ENCODE assay signal across 20 cellular contexts in the genomic region with DNA sequence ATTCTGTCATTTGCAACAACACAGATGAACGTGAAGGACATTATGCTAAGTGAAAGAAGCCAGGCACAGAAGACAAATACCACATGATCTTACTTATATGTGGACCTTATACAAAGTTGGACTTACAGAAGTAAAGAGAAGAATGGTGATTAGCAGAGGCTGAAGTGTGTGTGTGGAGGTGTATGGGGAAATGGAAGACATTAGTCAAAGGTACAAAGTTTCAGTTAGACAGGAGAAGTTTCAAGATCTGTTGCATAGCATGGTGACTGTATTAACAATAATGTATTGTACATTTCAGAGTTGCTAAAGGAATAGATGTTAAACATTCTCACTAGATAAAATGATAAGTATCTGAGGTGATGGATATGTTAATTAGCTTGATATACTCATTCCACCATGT.
DNase-seq lines count a peak whose midpoint lies in the region; ATAC-seq, FAIRE-seq and TF ChIP-seq lines count a peak whose summit lies in the region.
"Had no signal": no experiment of that assay in that cellular context is flagged by ENCODE, and none has a peak within 500 bp of the region (broad histone marks: within the 10 kb centered on the region; RNA-seq: fewer than 3 reads in every experiment).

No MANE protein-coding gene starts in this region.

- ATAC-seq in activated naive CD8-positive, alpha-beta T cell treated with anti-CD3 and anti-CD28 coated beads, Interleukin-2, amount 50 U/mL, for 24 hours, result peak; percentile 56
- ATAC-seq in stimulated activated effector memory CD8-positive, alpha-beta T cell treated with anti-CD3 and anti-CD28 coated beads, Interleukin-12 subunit alpha, Interleukin-12 subunit beta, amount 100 ng/mL, for 72 hours, result peak; percentile 58
- no peak for ATAC-seq in GM19324 (IDR thresholded peaks at IDR 0.05; ENCODE audit: low FRiP score, unreplicated experiment)

- no peak overlapping the region for H3K4me3 Mint-ChIP-seq in activated CD4-positive, alpha-beta T cell treated with anti-CD3 and anti-CD28 coated beads, Interleukin-2, amount 10 ng/mL, durations not matched to agents 24 days and 14 days
- no peak overlapping the region for H3K4me3 Mint-ChIP-seq in activated naive CD8-positive, alpha-beta T cell treated with anti-CD3 and anti-CD28 coated beads, Interleukin-2, amount 50 U/mL, for 24 hours
- H3K4me3 Mint-ChIP-seq in activated naive CD8-positive, alpha-beta T cell treated with anti-CD3 and anti-CD28 coated beads for 36 hours, result no peak overlapping the region
- H3K4me3 Mint-ChIP-seq in stimulated activated effector memory CD8-positive, alpha-beta T cell treated with anti-CD3 and anti-CD28 coated beads, Interleukin-12 subunit alpha, Interleukin-12 subunit beta, amount 100 ng/mL, for 72 hours, result no peak overlapping the region
- H3K4me3 Mint-ChIP-seq in type B pancreatic cell, result no peak overlapping the region
- H3K4me3 Mint-ChIP-seq: CD4-positive, CD25-positive, alpha-beta regulatory T cell; CD8-positive, alpha-beta memory T cell; H9 had no signal

- TF ChIP-seq CTCF in type B pancreatic cell (conservative IDR thresholded peaks at IDR 0.05), result no peak

- intact Hi-C loops in activated CD4-positive, alpha-beta T cell treated with anti-CD3 and anti-CD28 coated beads, Interleukin-2, amount 10 ng/mL, durations not matched to agents 24 days and 14 days (cut with micrococcal nuclease), result no loop called here

- H3K27ac Mint-ChIP-seq in activated CD4-positive, alpha-beta T cell treated with anti-CD3 and anti-CD28 coated beads, Interleukin-2, amount 10 ng/mL, durations not matched to agents 24 days and 14 days, result no peak overlapping the region
- H3K27ac Mint-ChIP-seq in activated naive CD8-positive, alpha-beta T cell treated with anti-CD3 and anti-CD28 coated beads, Interleukin-2, amount 50 U/mL, for 24 hours, result no peak overlapping the region
- no peak overlapping the region for H3K27ac Mint-ChIP-seq in activated naive CD8-positive, alpha-beta T cell treated with anti-CD3 and anti-CD28 coated beads for 36 hours
- H3K27ac Mint-ChIP-seq in stimulated activated effector memory CD8-positive, alpha-beta T cell treated with anti-CD3 and anti-CD28 coated beads, Interleukin-12 subunit alpha, Interleukin-12 subunit beta, amount 100 ng/mL, for 72 hours, result no peak overlapping the region
- peak overlapping the region; percentile 67 for H3K27ac Mint-ChIP-seq in type B pancreatic cell
- H3K27ac Mint-ChIP-seq: CD4-positive, CD25-positive, alpha-beta regulatory T cell; CD8-positive, alpha-beta memory T cell; H9 had no signal

- DNase-seq in activated CD4-positive, alpha-beta T cell treated with anti-CD3 and anti-CD28 coated beads, Interleukin-2, amount 10 ng/mL, durations not matched to agents 24 days and 14 days, result peak; percentile 37
- no peak for DNase-seq in activated CD4-positive, alpha-beta T cell treated with anti-CD3 and anti-CD28 coated beads for 4 hours
- no peak for DNase-seq in activated naive CD8-positive, alpha-beta T cell treated with anti-CD3 and anti-CD28 coated beads, Interleukin-2, amount 50 U/mL, for 24 hours
- DNase-seq in activated naive CD8-positive, alpha-beta T cell treated with anti-CD3 and anti-CD28 coated beads for 36 hours, result no peak
- DNase-seq in stimulated activated effector memory CD8-positive, alpha-beta T cell treated with anti-CD3 and anti-CD28 coated beads, Interleukin-12 subunit alpha, Interleukin-12 subunit beta, amount 100 ng/mL, for 72 hours (ENCODE audit: low spot score in 2 of 2), result no peak
- DNase-seq in type B pancreatic cell (ENCODE audit: extremely low spot score, unreplicated experiment), result no peak
- no peak for DNase-seq in GM12892 (ENCODE audit: insufficient read length)
- DNase-seq: ACHN; BE2C; C1 segment of cervical spinal cord; Caco-2; CD4-positive, CD25-positive, alpha-beta regulatory T cell; CD8-positive, alpha-beta memory T cell; H9; IMR-90 had no signal

- no peak for FAIRE-seq in GM12892 (lab: Jason Lieb, UNC)
- FAIRE-seq: D721Med, G401.6, H1, HTR-8/SVneo had no signal

- peaks cover 43% of the 10 kb centered on the region for H3K4me1 Mint-ChIP-seq in activated CD4-positive, alpha-beta T cell treated with anti-CD3 and anti-CD28 coated beads, Interleukin-2, amount 10 ng/mL, durations not matched to agents 24 days and 14 days
- H3K4me1 Mint-ChIP-seq in activated naive CD8-positive, alpha-beta T cell treated with anti-CD3 and anti-CD28 coated beads, Interleukin-2, amount 50 U/mL, for 24 hours, result peaks cover 45% of the 10 kb centered on the region
- peaks cover 44% of the 10 kb centered on the region for H3K4me1 Mint-ChIP-seq in activated naive CD8-positive, alpha-beta T cell treated with anti-CD3 and anti-CD28 coated beads for 36 hours
- H3K4me1 Mint-ChIP-seq in stimulated activated effector memory CD8-positive, alpha-beta T cell treated with anti-CD3 and anti-CD28 coated beads, Interleukin-12 subunit alpha, Interleukin-12 subunit beta, amount 100 ng/mL, for 72 hours, result peaks cover 19% of the 10 kb centered on the region
- peaks cover 9% of the 10 kb centered on the region for H3K4me1 Mint-ChIP-seq in type B pancreatic cell (ENCODE audit: unreplicated experiment)
- H3K4me1 Mint-ChIP-seq: H9 had no signal

- TF ChIP-seq POLR2A in GM12892 (IDR thresholded peaks at IDR 0.05; ENCODE audit: low read depth, low read length), result no peak

- peaks cover 16% of the 10 kb centered on the region for H3K9me3 Mint-ChIP-seq in activated CD4-positive, alpha-beta T cell treated with anti-CD3 and anti-CD28 coated beads, Interleukin-2, amount 10 ng/mL, durations not matched to agents 24 days and 14 days
- no peaks in the 10 kb centered on the region for H3K9me3 Mint-ChIP-seq in activated naive CD8-positive, alpha-beta T cell treated with anti-CD3 and anti-CD28 coated beads, Interleukin-2, amount 50 U/mL, for 24 hours
- H3K9me3 Mint-ChIP-seq in activated naive CD8-positive, alpha-beta T cell treated with anti-CD3 and anti-CD28 coated beads for 36 hours, result peaks cover 3% of the 10 kb centered on the region
- H3K9me3 Mint-ChIP-seq in stimulated activated effector memory CD8-positive, alpha-beta T cell treated with anti-CD3 and anti-CD28 coated beads, Interleukin-12 subunit alpha, Interleukin-12 subunit beta, amount 100 ng/mL, for 72 hours, result no peaks in the 10 kb centered on the region
- H3K9me3 Mint-ChIP-seq in type B pancreatic cell, result no peaks in the 10 kb centered on the region
- H3K9me3 Mint-ChIP-seq: CD8-positive, alpha-beta memory T cell; H9 had no signal

- peaks cover 3% of the 10 kb centered on the region for H3K27me3 Mint-ChIP-seq in activated CD4-positive, alpha-beta T cell treated with anti-CD3 and anti-CD28 coated beads, Interleukin-2, amount 10 ng/mL, durations not matched to agents 24 days and 14 days
- peaks cover 10% of the 10 kb centered on the region for H3K27me3 Mint-ChIP-seq in activated naive CD8-positive, alpha-beta T cell treated with anti-CD3 and anti-CD28 coated beads, Interleukin-2, amount 50 U/mL, for 24 hours
- H3K27me3 Mint-ChIP-seq in activated naive CD8-positive, alpha-beta T cell treated with anti-CD3 and anti-CD28 coated beads for 36 hours, result peaks cover 10% of the 10 kb centered on the region
- H3K27me3 Mint-ChIP-seq in type B pancreatic cell, result peaks cover 4% of the 10 kb centered on the region

- peaks cover 11% of the 10 kb centered on the region for H3K36me3 Mint-ChIP-seq in activated CD4-positive, alpha-beta T cell treated with anti-CD3 and anti-CD28 coated beads, Interleukin-2, amount 10 ng/mL, durations not matched to agents 24 days and 14 days (ENCODE audit: low read depth)
- no peaks in the 10 kb centered on the region for H3K36me3 Mint-ChIP-seq in activated naive CD8-positive, alpha-beta T cell treated with anti-CD3 and anti-CD28 coated beads, Interleukin-2, amount 50 U/mL, for 24 hours (ENCODE audit: low read depth)
- peaks cover 5% of the 10 kb centered on the region for H3K36me3 Mint-ChIP-seq in activated naive CD8-positive, alpha-beta T cell treated with anti-CD3 and anti-CD28 coated beads for 36 hours
- H3K36me3 Mint-ChIP-seq in stimulated activated effector memory CD8-positive, alpha-beta T cell treated with anti-CD3 and anti-CD28 coated beads, Interleukin-12 subunit alpha, Interleukin-12 subunit beta, amount 100 ng/mL, for 72 hours, result no peaks in the 10 kb centered on the region
- no peaks in the 10 kb centered on the region for H3K36me3 Mint-ChIP-seq in type B pancreatic cell
- H3K36me3 Mint-ChIP-seq: CD4-positive, CD25-positive, alpha-beta regulatory T cell; CD8-positive, alpha-beta memory T cell had no signal
